In the genomic region with DNA sequence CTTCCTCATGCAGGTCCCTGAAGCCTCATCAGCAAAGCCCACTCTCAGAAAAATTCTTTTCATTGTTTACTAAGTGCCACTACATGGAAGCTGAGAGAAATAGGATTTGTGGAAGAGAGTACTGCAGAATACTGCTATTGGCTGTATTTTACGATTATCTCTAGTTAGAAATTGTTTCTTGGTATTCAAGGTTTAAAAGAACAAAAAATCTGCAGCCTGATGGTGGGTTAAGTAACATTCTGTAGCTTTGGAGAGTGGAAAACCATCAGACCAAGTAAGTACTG, we compare ENCODE assay signal across 8 cellular contexts. TPM values are rescaled to one million over a fixed set of nuclear protein-coding genes. Genes with fewer than 3 reads are reported as not detected.
DNase-seq lines count a peak whose midpoint lies in the region; ATAC-seq and TF ChIP-seq lines count a peak whose summit lies in the region.

No MANE protein-coding gene starts in this region.

- no peak for DNase-seq in H7
- no peak for DNase-seq in MCF 10A (ENCODE audit: unreplicated experiment)
- no peak for DNase-seq in inferior parietal cortex (ENCODE audit: extremely low spot score)
- no peak for DNase-seq in RPMI8226

- H3K4me1 ChIP-seq in mucosa of stomach (ENCODE audit: control insufficient read depth, insufficient read depth, low read length), result peaks cover 20% of the 10 kb centered on the region

- H3K27me3 ChIP-seq in H7 (ENCODE audit: control insufficient read depth, insufficient read depth, low read length) (no peaks in the 10 kb centered on the region), mucosa of stomach (ENCODE audit: control insufficient read depth, insufficient read depth, low read length) (peaks cover 13% of the 10 kb centered on the region)

- intact Hi-C loops in MCF 10A (cut with micrococcal nuclease), result loop anchor here (2.0 kb wide), 2 partner anchors 27 to 45 kb away; a partner anchor contains a TSS

- TF ChIP-seq CTCF in 22Rv1 (IDR thresholded peaks at IDR 0.05) (peak; percentile 56), MCF 10A (IDR thresholded peaks at IDR 0.05; ENCODE audit: unreplicated experiment) (no peak)

- CTCF ChIA-PET in MCF 10A (lab: Yijun Ruan, JAX), result interaction anchor here (0.9 to 2.0 kb wide), 3 partner anchors 12 to 45 kb away, joined by 3 to 4 read pairs (median 3); a partner anchor contains a TSS

- no peaks in the 10 kb centered on the region for H3K27me3 Mint-ChIP-seq in MCF 10A (ENCODE audit: insufficient read depth, unreplicated experiment)

- no peaks in the 10 kb centered on the region for H3K4me1 Mint-ChIP-seq in MCF 10A (ENCODE audit: insufficient read depth, unreplicated experiment)

- no peaks in the 10 kb centered on the region for H3K9me3 Mint-ChIP-seq in MCF 10A (ENCODE audit: unreplicated experiment)

- peak overlapping the region; percentile 16 for H3K4me3 Mint-ChIP-seq in MCF 10A (ENCODE audit: unreplicated experiment)

- POLR2A ChIA-PET in MCF 10A (lab: Yijun Ruan, JAX), result interaction anchor here (0.7 to 1.4 kb wide), 7 partner anchors 12 to 284 kb away, joined by 3 to 6 read pairs (median 4); a partner anchor contains a TSS

- H3K27ac Mint-ChIP-seq in MCF 10A (ENCODE audit: low read depth, unreplicated experiment), result no peak overlapping the region

- peaks cover 13% of the 10 kb centered on the region for H3K36me3 ChIP-seq in H7 (replicated peaks; ENCODE audit: control insufficient read depth, insufficient read depth, low read length)
- H3K36me3 ChIP-seq in mucosa of stomach (ENCODE audit: control insufficient read depth, insufficient read depth, low read length), result peaks cover 14% of the 10 kb centered on the region

- H3K27ac ChIP-seq in 22Rv1, result no peak overlapping the region

- peak overlapping the region; percentile 24 for H3K9ac ChIP-seq in mucosa of stomach (ENCODE audit: low read length)

- H3K4me3 ChIP-seq in H7 (ENCODE audit: insufficient read depth, low read depth, low read length) (peak overlapping the region; percentile 29; the same call in 1 of the 2 replicates), mucosa of stomach (ENCODE audit: low read length) (no peak overlapping the region)

- BruUV-seq in MCF 10A (replicated peaks; lab: Mats Ljungman, UMichigan), result no TSS peak

- no peaks in the 10 kb centered on the region for H3K9me3 ChIP-seq in mucosa of stomach (ENCODE audit: control insufficient read depth, low read length)

- peaks cover 54% of the 10 kb centered on the region for H3K36me3 Mint-ChIP-seq in MCF 10A (ENCODE audit: insufficient read depth, unreplicated experiment)

- ATAC-seq in HG03457 (IDR thresholded peaks at IDR 0.05; ENCODE audit: unreplicated experiment) (no peak), HG03571 (IDR thresholded peaks at IDR 0.05; ENCODE audit: unreplicated experiment) (no peak)

RNA-seq across cellular contexts. Expression of a gene that starts 27.3 kb away (rescaled TPM):
- 117 and 134 TPM in 2 replicates for total RNA-seq in H7 (2014; rRNA removed; shearing (Covaris generic))
- 326 and 338 TPM in 2 replicates for total RNA-seq in MCF 10A (2022)

RNA-seq across cellular contexts. Expression of a gene that starts 28.3 kb away (rescaled TPM):
- total RNA-seq in H7 (2014; rRNA removed; shearing (Covaris generic)), result 80.8 and 91.1 TPM in 2 replicates
- total RNA-seq in MCF 10A (2022), result 59.5 and 62.3 TPM in 2 replicates

RNA-seq across cellular contexts. Expression of a gene that starts 44.5 kb away (rescaled TPM):
- 66.4 and 76.8 TPM in 2 replicates for total RNA-seq in H7 (2014; rRNA removed; shearing (Covaris generic))
- 122 and 147 TPM in 2 replicates for total RNA-seq in MCF 10A (2022)
